In genomic region chr3:72165808-72166207, GRCh38 we compare ENCODE assay signal across 2 cellular contexts.
TF ChIP-seq lines count a peak whose summit lies in the region.

No MANE protein-coding gene starts in this region.

TF ChIP-seq in liver, 16 proteins besides CTCF, POLR2A, EP300 and RAD21 (continued from another document):
- TF ChIP-seq ATF3 (IDR thresholded peaks at IDR 0.05) = no peak
- peak; percentile 18 for TF ChIP-seq MAX (IDR thresholded peaks at IDR 0.05)
- no peak for TF ChIP-seq FOXA2 (IDR thresholded peaks at IDR 0.05)
- no peak for TF ChIP-seq NR2F2 (IDR thresholded peaks at IDR 0.05)
- no peak for TF ChIP-seq GABPA (IDR thresholded peaks at IDR 0.05 in 1 of 2, conservative IDR thresholded peaks at IDR 0.05 in 1 of 2)
- no peak for TF ChIP-seq HNF4G (IDR thresholded peaks at IDR 0.05)
- no peak for TF ChIP-seq REST (IDR thresholded peaks at IDR 0.05)
- TF ChIP-seq YY1 (IDR thresholded peaks at IDR 0.05) = peak; percentile 9
- peak; percentile 14 for TF ChIP-seq SP1 (IDR thresholded peaks at IDR 0.05)
- peak; percentile 42 to 48 for TF ChIP-seq RXRA (IDR thresholded peaks at IDR 0.05)
- no peak for TF ChIP-seq FOXA1 (IDR thresholded peaks at IDR 0.05)
- TF ChIP-seq HNF4A (conservative IDR thresholded peaks at IDR 0.05) = peak; percentile 40 to 41
- TF ChIP-seq TAF1 (conservative IDR thresholded peaks at IDR 0.05) = no peak

TF ChIP-seq in HepG2, 621 proteins besides CTCF, POLR2A, EP300 and RAD21 (continued from another document):
- TF ChIP-seq DMTF1 (CRISPR knock-in tag; IDR thresholded peaks at IDR 0.05) (no peak), SNRNP70 (IDR thresholded peaks at IDR 0.05; ENCODE audit: low read depth, low read length) (no peak), ZNF891 (CRISPR knock-in tag; IDR thresholded peaks at IDR 0.05) (no peak), RARG (CRISPR knock-in tag; IDR thresholded peaks at IDR 0.05; ENCODE audit: low read depth) (no peak), PLSCR1 (CRISPR knock-in tag; IDR thresholded peaks at IDR 0.05; ENCODE audit: borderline replicate concordance) (no peak), KDM3A (CRISPR knock-in tag; IDR thresholded peaks at IDR 0.05; ENCODE audit: low read depth) (no peak), STAT6 (CRISPR knock-in tag; IDR thresholded peaks at IDR 0.05; ENCODE audit: borderline replicate concordance) (no peak), ATF3 (CRISPR knock-in tag; IDR thresholded peaks at IDR 0.05) (no peak), ZNF720 (CRISPR knock-in tag; IDR thresholded peaks at IDR 0.05) (no peak), ZSCAN30 (CRISPR knock-in tag; IDR thresholded peaks at IDR 0.05) (no peak), JARID2 (CRISPR knock-in tag; IDR thresholded peaks at IDR 0.05; ENCODE audit: insufficient replicate concordance) (no peak), CREBL2 (CRISPR knock-in tag; IDR thresholded peaks at IDR 0.05; ENCODE audit: borderline replicate concordance) (no peak), POLR2AphosphoS5 (IDR thresholded peaks at IDR 0.05; ENCODE audit: low read depth, low read length) (no peak), ZBTB43 (CRISPR knock-in tag; conservative IDR thresholded peaks at IDR 0.05) (no peak), CENPX (CRISPR knock-in tag; IDR thresholded peaks at IDR 0.05) (no peak), PAWR (CRISPR knock-in tag; IDR thresholded peaks at IDR 0.05; ENCODE audit: borderline replicate concordance) (no peak), KIAA2018 (CRISPR knock-in tag; IDR thresholded peaks at IDR 0.05; ENCODE audit: borderline replicate concordance) (no peak), MIER2 (CRISPR knock-in tag; IDR thresholded peaks at IDR 0.05) (no peak)
